Comparison of ENCODE assay signal across 10 cellular contexts in genomic region chr4:25650271-25650670, GRCh38. TPM values are rescaled to one million over a fixed set of nuclear protein-coding genes. Genes with fewer than 3 reads are reported as not detected.
"Had no signal": no experiment of that assay in that cellular context is flagged by ENCODE, and none has a peak within 500 bp of the region (broad histone marks: within the 10 kb centered on the region; RNA-seq: fewer than 3 reads in every experiment).

No MANE protein-coding gene starts in this region.

- H3K36me3 ChIP-seq: HAP-1 had no signal

- H3K4me3 Mint-ChIP-seq: HFFc6, IgD-negative memory B cell had no signal

- H3K36me3 Mint-ChIP-seq: IgD-negative memory B cell had no signal

- H3K4me1 ChIP-seq: HAP-1 had no signal

- DNase-seq: GOT3, H7, HFFc6, KBM-7 had no signal

- H3K9me3 Mint-ChIP-seq: HFFc6, IgD-negative memory B cell had no signal

- H3K9me3 ChIP-seq: HAP-1 had no signal

- H3K27ac ChIP-seq: HL-60 had no signal

- H3K4me3 ChIP-seq: HAP-1 had no signal

- H3K27ac Mint-ChIP-seq: HFFc6, IgD-negative memory B cell had no signal

- FAIRE-seq: HepG2 had no signal

RNA-seq across cellular contexts. Expression of gene SLC34A2, which starts 5.4 kb away (rescaled TPM):
- total RNA-seq: H4, HepG2, HFFc6, HT1080 had no signal
- polyA plus RNA-seq: HepG2, IgD-negative memory B cell had no signal
